Comparison of ENCODE assay signal across 8 cellular contexts in the genomic region with DNA sequence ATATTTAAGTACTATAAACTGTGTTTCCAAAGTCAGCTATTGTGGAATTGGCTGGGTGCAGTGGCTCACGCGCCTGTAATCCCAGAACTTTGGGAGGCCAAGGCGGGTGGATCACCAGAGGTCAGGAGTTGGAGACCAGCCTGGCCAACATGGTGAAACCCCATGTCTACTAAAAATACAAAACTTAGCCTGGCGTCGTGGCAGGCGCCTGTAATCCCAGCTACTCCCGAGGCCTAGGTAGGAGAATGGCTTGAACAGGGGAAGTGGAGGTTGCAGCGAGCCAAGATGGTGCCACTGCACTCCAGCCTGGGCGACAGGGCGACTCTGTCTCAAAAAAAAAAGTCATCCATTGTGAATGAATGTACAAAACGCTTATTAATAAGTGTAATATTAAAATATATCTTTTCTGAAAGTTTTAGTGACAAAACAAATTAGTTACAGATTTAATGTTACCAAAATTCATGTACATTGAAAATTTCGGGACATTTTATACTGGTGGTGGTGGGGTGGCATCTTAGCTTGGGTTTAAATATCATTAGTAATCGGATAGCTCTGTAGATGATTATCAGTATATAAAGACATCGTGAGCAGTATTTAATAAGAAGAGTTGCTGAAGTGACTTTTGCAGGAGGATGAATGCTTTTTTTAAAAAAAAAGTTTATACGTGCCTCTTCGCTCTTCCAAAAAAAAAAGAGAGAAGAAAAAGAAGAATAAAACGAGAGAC. TPM values are rescaled to one million over a fixed set of nuclear protein-coding genes. Genes with fewer than 3 reads are reported as not detected.
DNase-seq lines count a peak whose midpoint lies in the region; ATAC-seq and TF ChIP-seq lines count a peak whose summit lies in the region.

No MANE protein-coding gene starts in this region.

- H3K27me3 Mint-ChIP-seq in nephron progenitor cell (ENCODE audit: low read depth, poor library complexity): no peaks in the 10 kb centered on the region

- H3K36me3 Mint-ChIP-seq in nephron progenitor cell (ENCODE audit: low read depth): peaks cover 21% of the 10 kb centered on the region

- peak; percentile 10 for ATAC-seq in GM19467 (IDR thresholded peaks at IDR 0.05; ENCODE audit: unreplicated experiment)

- H3K4me3 Mint-ChIP-seq in nephron progenitor cell: peak overlapping the region; percentile 96

- H3K9me3 Mint-ChIP-seq in nephron progenitor cell: no peaks in the 10 kb centered on the region

- peaks cover 41% of the 10 kb centered on the region for H3K4me1 Mint-ChIP-seq in nephron progenitor cell

- peak overlapping the region; percentile 100 for H3K27ac Mint-ChIP-seq in nephron progenitor cell

- DNase-seq in Jurkat, Clone E6-1 (ENCODE audit: low read depth, low spot score): no peak
- DNase-seq in choroid plexus epithelial cell (ENCODE audit: low read depth) (no peak), nephron progenitor cell (no peak), NCI-H1092 treated with DMSO at 0.1 percent for 48 hours (lab: John Stamatoyannopoulos, UW) (no peak), HK-2 (ENCODE audit: unreplicated experiment) (no peak), NCI-H748 treated with DMSO at 0.1 percent for 48 hours (lab: John Stamatoyannopoulos, UW) (no peak)

- TF ChIP-seq CTCF in C4-2B (conservative IDR thresholded peaks at IDR 0.05) (no peak), choroid plexus epithelial cell (conservative IDR thresholded peaks at IDR 0.05; ENCODE audit: low read depth, low read length) (no peak), nephron progenitor cell (IDR thresholded peaks at IDR 0.05) (no peak)

- peak overlapping the region; percentile 83 for H3K4me3 ChIP-seq in Jurkat, Clone E6-1 (ENCODE audit: low read length)
- peak overlapping the region; percentile 80 for H3K4me3 ChIP-seq in choroid plexus epithelial cell (ENCODE audit: low read depth, low read length)

- peak overlapping the region; percentile 95 for H3K27ac ChIP-seq in C4-2B

RNA-seq across cellular contexts. Expression of gene SRSF11, which starts 0.5 kb away (rescaled TPM):
- 281 TPM for polyA plus RNA-seq in Jurkat, Clone E6-1 (2012; ENCODE audit: insufficient read depth, insufficient read length)

RNA-seq across cellular contexts. Expression of gene LRRC40, which starts 15.3 kb away (rescaled TPM):
- 14.3 TPM for polyA plus RNA-seq in Jurkat, Clone E6-1 (2012; ENCODE audit: insufficient read depth, insufficient read length)
